ENCODE assay signal across 34 cellular contexts in the genomic region with DNA sequence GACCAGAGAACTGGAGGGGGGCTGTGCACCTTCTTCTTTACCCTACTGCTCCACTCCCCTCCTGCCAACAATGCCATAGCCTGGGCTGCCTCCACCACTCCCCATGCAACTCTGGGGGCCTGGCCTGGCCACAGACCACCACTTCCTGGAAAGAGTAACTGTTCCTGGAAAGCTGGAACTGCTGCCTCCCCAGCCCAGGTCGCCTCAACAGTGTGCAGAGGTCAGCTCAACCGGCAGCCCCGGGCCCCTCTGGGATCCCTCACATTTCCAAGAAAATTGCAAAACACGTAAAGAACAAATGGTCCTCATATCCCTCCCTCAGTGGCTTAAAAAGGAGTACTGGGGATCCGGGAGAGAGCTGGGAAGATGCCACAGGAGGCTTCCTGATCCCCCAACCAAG. TPM values are rescaled to one million over a fixed set of nuclear protein-coding genes. Genes with fewer than 3 reads are reported as not detected.
"Had no signal": no experiment of that assay in that cellular context is flagged by ENCODE, and none has a peak within 500 bp of the region (broad histone marks: within the 10 kb centered on the region; RNA-seq: fewer than 3 reads in every experiment).

No MANE protein-coding gene starts in this region.

- H3K4me3 ChIP-seq: ascending aorta, cardiac muscle cell had no signal

- DNase-seq: activated CD4-positive, alpha-beta T cell treated with anti-CD3 and anti-CD28 coated beads for 1 hour; activated CD4-positive, alpha-beta T cell treated with anti-CD3 and anti-CD28 coated beads, Interleukin-2, amount 10 ng/mL, durations not matched to agents 7 days and 5 days; activated CD4-positive, alpha-beta T cell treated with anti-CD3 and anti-CD28 coated beads, Interleukin-2, amount 50 U/mL, for 48 hours; activated CD4-positive, CD25-positive, alpha-beta regulatory T cell; activated CD8-positive, alpha-beta T cell treated with anti-CD3 and anti-CD28 coated beads, Interleukin-2, amount 10 ng/mL, durations not matched to agents 7 days and 5 days; activated gamma-delta T cell; activated naive CD4-positive, alpha-beta T cell treated with Interleukin-2 at 50 U/mL for 16 hours; activated naive CD8-positive, alpha-beta T cell treated with anti-CD3 and anti-CD28 coated beads, Interleukin-2, amount 50 U/mL, for 24 hours; activated T-cell treated with anti-CD3 and anti-CD28 coated beads, Interleukin-2, amount 50 U/mL, for 24 hours; MM.1S; MV-4-11; NCI-H1092; NCI-H1436 treated with DMSO at 0.1 percent for 48 hours; NCI-H1694 treated with DMSO at 0.1 percent for 48 hours; NCI-H2029; NCI-H345; NCI-H524 treated with DMSO at 0.1 percent for 48 hours; SIG-M5; T-helper 1 cell; T-helper 2 cell; T-helper 9 cell; WERI-Rb-1 had no signal

- H3K9me3 ChIP-seq: ascending aorta had no signal

- H3K27ac Mint-ChIP-seq: activated CD4-positive, alpha-beta T cell treated with anti-CD3 and anti-CD28 coated beads, Interleukin-2, amount 10 ng/mL, durations not matched to agents 7 days and 5 days; activated CD8-positive, alpha-beta T cell treated with anti-CD3 and anti-CD28 coated beads, Interleukin-2, amount 10 ng/mL, durations not matched to agents 7 days and 5 days; activated naive CD8-positive, alpha-beta T cell; activated naive CD8-positive, alpha-beta T cell treated with anti-CD3 and anti-CD28 coated beads, Interleukin-2, amount 50 U/mL, for 24 hours; activated T-cell treated with anti-CD3 and anti-CD28 coated beads, Interleukin-2, amount 50 U/mL, for 24 hours; activated T-helper 2 cell treated with anti-CD3 and anti-CD28 coated beads, Interferon-gamma antibody, Interleukin-2, Interleukin-4, amounts not matched to agents 10 μg/mL and 5 μg/mL and 100 μg/mL, durations not matched to agents 14 hours and 24 hours and 36 hours had no signal

- H3K4me1 ChIP-seq: ascending aorta had no signal

- H3K36me3 Mint-ChIP-seq: activated naive CD8-positive, alpha-beta T cell had no signal

- H3K4me3 Mint-ChIP-seq: activated CD4-positive, alpha-beta T cell treated with anti-CD3 and anti-CD28 coated beads, Interleukin-2, amount 10 ng/mL, durations not matched to agents 7 days and 5 days; activated CD8-positive, alpha-beta T cell treated with anti-CD3 and anti-CD28 coated beads, Interleukin-2, amount 10 ng/mL, durations not matched to agents 7 days and 5 days; activated naive CD8-positive, alpha-beta T cell; activated naive CD8-positive, alpha-beta T cell treated with anti-CD3 and anti-CD28 coated beads, Interleukin-2, amount 50 U/mL, for 24 hours; activated T-cell treated with anti-CD3 and anti-CD28 coated beads, Interleukin-2, amount 50 U/mL, for 24 hours; central memory CD8-positive, alpha-beta T cell had no signal

- H3K36me3 ChIP-seq: ascending aorta, cardiac muscle cell, WERI-Rb-1 had no signal

- H3K27ac ChIP-seq: ascending aorta, cardiac muscle cell, WERI-Rb-1 had no signal

- ATAC-seq: activated CD8-positive, alpha-beta T cell treated with anti-CD3 and anti-CD28 coated beads, Interleukin-2, amount 10 ng/mL, durations not matched to agents 7 days and 5 days; activated naive CD8-positive, alpha-beta T cell treated with anti-CD3 and anti-CD28 coated beads, Interleukin-2, amount 50 U/mL, for 24 hours; Panc1; SK-N-SH treated with all-trans-retinoic acid at 6 μM for 48 hours had no signal

- H3K27me3 Mint-ChIP-seq: activated CD4-positive, alpha-beta T cell treated with anti-CD3 and anti-CD28 coated beads, Interleukin-2, amount 10 ng/mL, durations not matched to agents 7 days and 5 days; activated naive CD8-positive, alpha-beta T cell treated with anti-CD3 and anti-CD28 coated beads, Interleukin-2, amount 50 U/mL, for 24 hours; activated T-cell treated with anti-CD3 and anti-CD28 coated beads, Interleukin-2, amount 50 U/mL, for 24 hours had no signal

- H3K27me3 ChIP-seq: ascending aorta, cardiac muscle cell had no signal

- H3K9me3 Mint-ChIP-seq: activated T-helper 2 cell treated with anti-CD3 and anti-CD28 coated beads, Interferon-gamma antibody, Interleukin-2, Interleukin-4, amounts not matched to agents 10 μg/mL and 5 μg/mL and 100 μg/mL, durations not matched to agents 14 hours and 24 hours and 36 hours; central memory CD8-positive, alpha-beta T cell had no signal

RNA-seq across cellular contexts. Expression of a gene that starts 22.4 kb away (rescaled TPM):
- total RNA-seq: activated CD4-positive, alpha-beta T cell treated with anti-CD3 and anti-CD28 coated beads, Interleukin-2, amount 10 ng/mL, durations not matched to agents 7 days and 5 days; activated CD8-positive, alpha-beta T cell treated with anti-CD3 and anti-CD28 coated beads, Interleukin-2, amount 10 ng/mL, durations not matched to agents 7 days and 5 days; activated T-helper 2 cell treated with anti-CD3 and anti-CD28 coated beads, Interferon-gamma antibody, Interleukin-2, Interleukin-4, amounts not matched to agents 10 μg/mL and 5 μg/mL and 100 μg/mL, durations not matched to agents 14 hours and 24 hours and 36 hours; ascending aorta; chondrocyte; LHCN-M2; NCI-H460; RPMI7951; SK-MEL-5 had no signal
- polyA plus RNA-seq: cardiac muscle cell had no signal
